Comparison of ENCODE assay signal across 21 cellular contexts in the genomic region with DNA sequence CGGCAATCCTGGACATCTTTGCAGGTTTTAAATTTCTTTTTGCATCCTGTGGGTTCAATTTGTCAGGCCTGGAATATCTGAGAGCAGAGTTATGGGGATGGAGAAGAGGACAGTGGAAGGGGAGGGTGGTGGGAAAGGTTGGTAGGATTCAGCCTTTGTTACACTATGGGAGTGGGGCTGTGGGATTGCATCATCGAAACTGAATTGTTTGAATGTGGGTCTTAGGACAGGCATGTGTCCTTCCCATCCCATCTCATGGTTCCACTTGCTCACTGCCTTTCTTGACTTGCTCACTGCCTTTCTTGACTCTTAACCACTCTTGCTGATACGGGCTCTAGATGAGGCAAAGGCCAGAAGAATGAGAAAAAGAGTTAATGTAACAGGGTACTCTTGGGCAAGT. TPM values are rescaled to one million over a fixed set of nuclear protein-coding genes. Genes with fewer than 3 reads are reported as not detected.
DNase-seq lines count a peak whose midpoint lies in the region; ATAC-seq, FAIRE-seq and TF ChIP-seq lines count a peak whose summit lies in the region.
"Had no signal": no experiment of that assay in that cellular context is flagged by ENCODE, and none has a peak within 500 bp of the region (broad histone marks: within the 10 kb centered on the region; RNA-seq: fewer than 3 reads in every experiment).

No MANE protein-coding gene starts in this region.

- ATAC-seq in activated naive CD8-positive, alpha-beta T cell treated with anti-CD3 and anti-CD28 coated beads, Interleukin-2, amount 10 ng/mL, durations not matched to agents 7 days and 5 days (ENCODE audit: low read depth), result no peak
- ATAC-seq in activated CD8-positive, alpha-beta memory T cell treated with anti-CD3 and anti-CD28 coated beads, Interleukin-2, amount 10 ng/mL, durations not matched to agents 7 days and 5 days, result no peak
- no peak for ATAC-seq in GM21619 (IDR thresholded peaks at IDR 0.05; ENCODE audit: unreplicated experiment)
- ATAC-seq: Panc1 had no signal

- no peak overlapping the region for H4K5ac ChIP-seq in H1 (ENCODE audit: insufficient read length, low read depth, low read length)

- H2BK20ac ChIP-seq in H1 (ENCODE audit: low read length), result no peak overlapping the region

- H3K4me1 ChIP-seq in H1 (replicated peaks in 1 of 4; ENCODE audit: control insufficient read depth in 3 of 4, insufficient read depth in 4 of 4, low read length in 3 of 4), result peaks cover 1 to 19% (median 8%) of the 10 kb centered on the region in 4 experiments
- H3K4me1 ChIP-seq in neural progenitor cell, result peaks cover 48% of the 10 kb centered on the region

- peaks cover 12% of the 10 kb centered on the region for H3K79me1 ChIP-seq in H1 (ENCODE audit: low read depth, low read length)

- H3K23me2 ChIP-seq in H1 (ENCODE audit: low read depth, low read length), result no peaks in the 10 kb centered on the region

- WGBS in H1 (ENCODE audit: extremely low coverage in 1 of 2, insufficient coverage in 1 of 2, insufficient read length in 1 of 2, insufficient replicate concordance in 2 of 2, low coverage in 1 of 2, low lambda C conversion rate in 2 of 2, missing lambda C conversion rate in 1 of 2), 2 experiments, result 97% methylated on average over 3 of the region's 3 CpGs; no CpG with 5 or more reads in 1 of the 2 experiments

- H3K27me3 Mint-ChIP-seq in activated naive CD8-positive, alpha-beta T cell treated with anti-CD3 and anti-CD28 coated beads, Interleukin-2, amount 10 ng/mL, durations not matched to agents 7 days and 5 days, result peaks cover 2% of the 10 kb centered on the region
- H3K27me3 Mint-ChIP-seq in activated naive CD8-positive, alpha-beta T cell treated with anti-CD3 and anti-CD28 coated beads for 36 hours, result peaks cover 3% of the 10 kb centered on the region
- H3K27me3 Mint-ChIP-seq in neural progenitor cell (ENCODE audit: insufficient read depth, low read depth), result peaks cover 3% of the 10 kb centered on the region
- H3K27me3 Mint-ChIP-seq in activated CD8-positive, alpha-beta memory T cell treated with anti-CD3 and anti-CD28 coated beads, Interleukin-2, amount 10 ng/mL, durations not matched to agents 7 days and 5 days, result peaks cover 10% of the 10 kb centered on the region

- H3K4ac ChIP-seq in H1 (replicated peaks; ENCODE audit: insufficient read length, low read depth, low read length), result no peak overlapping the region

- H3K27ac ChIP-seq in H1 (ENCODE audit: low read depth, low read length) (peak overlapping the region; percentile 45; the same call in 1 of the 2 replicates), neural progenitor cell (no peak overlapping the region)
- H3K27ac ChIP-seq: 22Rv1, C4-2B had no signal

- H3K9ac ChIP-seq in H1 (replicated peaks in 1 of 4; ENCODE audit: extremely low read depth in 1 of 4, low read depth in 3 of 4, low read length in 3 of 4) (no peak overlapping the region), neural progenitor cell (no peak overlapping the region)

- no peaks in the 10 kb centered on the region for H3K27me3 ChIP-seq in H1 (replicated peaks in 1 of 4; ENCODE audit: control insufficient read depth in 3 of 4, extremely low read depth in 1 of 4, insufficient read depth in 3 of 4, low read length in 3 of 4)
- no peaks in the 10 kb centered on the region for H3K27me3 ChIP-seq in neural progenitor cell
- H3K27me3 ChIP-seq: MG63 had no signal

- peaks cover 7 to 23% of the 10 kb centered on the region in 2 experiments for H4K20me1 ChIP-seq in H1 (replicated peaks in 1 of 2; ENCODE audit: control insufficient read depth in 1 of 2, insufficient read depth in 2 of 2, low read length in 2 of 2)
- peaks cover 97% of the 10 kb centered on the region for H4K20me1 ChIP-seq in neural progenitor cell (ENCODE audit: low read depth)

- H3F3A ChIP-seq in neural progenitor cell (ENCODE audit: low read depth), result peaks cover 9% of the 10 kb centered on the region

- no peak overlapping the region for H2BK15ac ChIP-seq in H1 (ENCODE audit: low read length)

- H3K36me3 ChIP-seq in H1 (ENCODE audit: control insufficient read depth in 2 of 4, insufficient read depth in 4 of 4, low read length in 3 of 4), result peaks cover 0 to 25% (median 5%) of the 10 kb centered on the region in 4 experiments; a peak in 5 of 8 replicates
- peaks cover 5% of the 10 kb centered on the region for H3K36me3 ChIP-seq in neural progenitor cell
- H3K36me3 ChIP-seq: MG63 had no signal

- H4K91ac ChIP-seq in H1 (replicated peaks; ENCODE audit: insufficient read length, low read length), result no peak overlapping the region

- FAIRE-seq in H1 (lab: Jason Lieb, UNC), result no peak
- FAIRE-seq: D721Med had no signal

- H4K8ac ChIP-seq in H1 (ENCODE audit: extremely low read depth, insufficient read depth, low read length), result no peak overlapping the region

- H3K79me2 ChIP-seq in H1 (ENCODE audit: control insufficient read depth in 1 of 2, insufficient read depth in 2 of 2, low read length in 2 of 2), result peaks cover 34 to 86% of the 10 kb centered on the region in 2 experiments
- H3K79me2 ChIP-seq in neural progenitor cell (ENCODE audit: low read depth), result peaks cover 99% of the 10 kb centered on the region

- H3K18ac ChIP-seq in H1 (ENCODE audit: extremely low read depth, low read length), result no peak overlapping the region

- TF ChIP-seq POLR2A in H1 (IDR thresholded peaks at IDR 0.05; ENCODE audit: control extremely low read depth in 1 of 2, low read depth in 2 of 2, low read length in 2 of 2), result no peak

- H2BK12ac ChIP-seq in H1 (ENCODE audit: low read depth, low read length), result no peak overlapping the region

- TF ChIP-seq CTCF in H1 (IDR thresholded peaks at IDR 0.05; ENCODE audit: control extremely low read depth in 1 of 3, insufficient read depth in 1 of 3, low read depth in 1 of 3, low read length in 3 of 3), result no peak
- TF ChIP-seq CTCF in neural progenitor cell (IDR thresholded peaks at IDR 0.05), result no peak

- H3K14ac ChIP-seq in H1 (ENCODE audit: insufficient read length), result no peak overlapping the region

- no peak overlapping the region for H3K4me3 ChIP-seq in H1 (ENCODE audit: extremely low read depth in 1 of 4, insufficient read depth in 2 of 4, low read depth in 3 of 4, low read length in 4 of 4)
- H3K4me3 ChIP-seq in neural progenitor cell, result no peak overlapping the region
- H3K4me3 ChIP-seq: MG63 had no signal

- CTCF ChIA-PET in H1 (lab: Charles Lee; ENCODE audit: partially characterized antibody), result interaction anchor here (9.0 to 20.6 kb wide), 2 partner anchors 17 to 128 kb away, joined by 93 to 251 read pairs; no protein-coding TSS in a partner anchor
- CTCF ChIA-PET in activated CD8-positive, alpha-beta memory T cell treated with anti-CD3 and anti-CD28 coated beads, Interleukin-2, amount 10 ng/mL, durations not matched to agents 7 days and 5 days (lab: Charles Lee), result no interaction called here

- peaks cover 2% of the 10 kb centered on the region for H3K9me3 Mint-ChIP-seq in activated naive CD8-positive, alpha-beta T cell treated with anti-CD3 and anti-CD28 coated beads, Interleukin-2, amount 10 ng/mL, durations not matched to agents 7 days and 5 days
- H3K9me3 Mint-ChIP-seq in activated naive CD8-positive, alpha-beta T cell treated with anti-CD3 and anti-CD28 coated beads for 36 hours, result peaks cover 1% of the 10 kb centered on the region
- no peaks in the 10 kb centered on the region for H3K9me3 Mint-ChIP-seq in neural progenitor cell
- no peaks in the 10 kb centered on the region for H3K9me3 Mint-ChIP-seq in activated CD8-positive, alpha-beta memory T cell treated with anti-CD3 and anti-CD28 coated beads, Interleukin-2, amount 10 ng/mL, durations not matched to agents 7 days and 5 days (ENCODE audit: low read depth)

- H3K27ac Mint-ChIP-seq in activated naive CD8-positive, alpha-beta T cell treated with anti-CD3 and anti-CD28 coated beads, Interleukin-2, amount 10 ng/mL, durations not matched to agents 7 days and 5 days, result peak overlapping the region; percentile 28
- no peak overlapping the region for H3K27ac Mint-ChIP-seq in activated naive CD8-positive, alpha-beta T cell treated with anti-CD3 and anti-CD28 coated beads for 36 hours
- peak overlapping the region; percentile 76 for H3K27ac Mint-ChIP-seq in neural progenitor cell
- H3K27ac Mint-ChIP-seq in activated CD8-positive, alpha-beta memory T cell treated with anti-CD3 and anti-CD28 coated beads, Interleukin-2, amount 10 ng/mL, durations not matched to agents 7 days and 5 days, result no peak overlapping the region

- no peak for DNase-seq in activated naive CD8-positive, alpha-beta T cell treated with anti-CD3 and anti-CD28 coated beads, Interleukin-2, amount 10 ng/mL, durations not matched to agents 7 days and 5 days
- no peak for DNase-seq in activated naive CD8-positive, alpha-beta T cell treated with anti-CD3 and anti-CD28 coated beads for 36 hours
- DNase-seq in H1 (ENCODE audit: low read depth in 1 of 2, low spot score in 2 of 2), result no peak
- no peak for DNase-seq in neural progenitor cell (ENCODE audit: low spot score)
- DNase-seq in activated CD8-positive, alpha-beta memory T cell treated with anti-CD3 and anti-CD28 coated beads, Interleukin-2, amount 10 ng/mL, durations not matched to agents 7 days and 5 days, result no peak
- no peak for DNase-seq in GF-D8 (lab: John Stamatoyannopoulos, UW)
- no peak for DNase-seq in NCI-H2029 (lab: John Stamatoyannopoulos, UW)
- DNase-seq: AML-193, H7, Karpas-422, MG63, NCI-H1048, NCI-H1436, NCI-H1930, NCI-H2171, NCI-H526 had no signal

- POLR2A ChIA-PET in activated naive CD8-positive, alpha-beta T cell treated with anti-CD3 and anti-CD28 coated beads, Interleukin-2, amount 10 ng/mL, durations not matched to agents 7 days and 5 days (lab: Charles Lee), result no interaction called here
- POLR2A ChIA-PET in H1 (lab: Charles Lee; ENCODE audit: partially characterized antibody), result no interaction called here

- H3K4me1 Mint-ChIP-seq in activated naive CD8-positive, alpha-beta T cell treated with anti-CD3 and anti-CD28 coated beads, Interleukin-2, amount 10 ng/mL, durations not matched to agents 7 days and 5 days, result peaks cover 19% of the 10 kb centered on the region
- H3K4me1 Mint-ChIP-seq in activated naive CD8-positive, alpha-beta T cell treated with anti-CD3 and anti-CD28 coated beads for 36 hours, result peaks cover 11% of the 10 kb centered on the region
- H3K4me1 Mint-ChIP-seq in neural progenitor cell, result peaks cover 64% of the 10 kb centered on the region
- H3K4me1 Mint-ChIP-seq in activated CD8-positive, alpha-beta memory T cell treated with anti-CD3 and anti-CD28 coated beads, Interleukin-2, amount 10 ng/mL, durations not matched to agents 7 days and 5 days, result no peaks in the 10 kb centered on the region

- no peak overlapping the region for H3K23ac ChIP-seq in H1 (ENCODE audit: insufficient read length)

- no peak overlapping the region for H2BK120ac ChIP-seq in H1 (replicated peaks; ENCODE audit: low read depth, low read length)

- TF ChIP-seq EP300 in H1 (IDR thresholded peaks at IDR 0.05; ENCODE audit: borderline replicate concordance in 1 of 2, low read depth in 2 of 2, low read length in 2 of 2), result no peak

- H3K4me2 ChIP-seq in H1 (ENCODE audit: insufficient read depth in 1 of 2, low read depth in 2 of 2, low read length in 2 of 2), result no peak overlapping the region
- no peak overlapping the region for H3K4me2 ChIP-seq in neural progenitor cell

- H3K9me3 ChIP-seq in H1 (ENCODE audit: insufficient read depth in 2 of 2, low read depth in 1 of 2, low read length in 1 of 2), result no peaks in the 10 kb centered on the region
- no peaks in the 10 kb centered on the region for H3K9me3 ChIP-seq in neural progenitor cell (ENCODE audit: low read depth)
- H3K9me3 ChIP-seq: MG63 had no signal

- no peak overlapping the region for H2BK5ac ChIP-seq in H1 (ENCODE audit: low read depth, low read length)

- TF ChIP-seq RAD21 in H1 (IDR thresholded peaks at IDR 0.05 in 1 of 2, conservative IDR thresholded peaks at IDR 0.05 in 1 of 2; ENCODE audit: low read depth in 2 of 2, low read length in 2 of 2), result no peak

- no peak overlapping the region for H3K4me3 Mint-ChIP-seq in activated naive CD8-positive, alpha-beta T cell treated with anti-CD3 and anti-CD28 coated beads, Interleukin-2, amount 10 ng/mL, durations not matched to agents 7 days and 5 days
- no peak overlapping the region for H3K4me3 Mint-ChIP-seq in activated naive CD8-positive, alpha-beta T cell treated with anti-CD3 and anti-CD28 coated beads for 36 hours
- peak overlapping the region; percentile 4 for H3K4me3 Mint-ChIP-seq in neural progenitor cell
- H3K4me3 Mint-ChIP-seq in activated CD8-positive, alpha-beta memory T cell treated with anti-CD3 and anti-CD28 coated beads, Interleukin-2, amount 10 ng/mL, durations not matched to agents 7 days and 5 days, result no peak overlapping the region

- H2AFZ ChIP-seq in H1 (ENCODE audit: low read length) (no peak overlapping the region), neural progenitor cell (replicated peaks) (no peak overlapping the region)

- no peak overlapping the region for H3K56ac ChIP-seq in H1 (replicated peaks; ENCODE audit: insufficient read length, low read depth, low read length)

- H2AK5ac ChIP-seq in H1 (ENCODE audit: low read depth, low read length), result no peak overlapping the region

- H3K36me3 Mint-ChIP-seq in activated naive CD8-positive, alpha-beta T cell treated with anti-CD3 and anti-CD28 coated beads, Interleukin-2, amount 10 ng/mL, durations not matched to agents 7 days and 5 days, result peaks cover 39% of the 10 kb centered on the region
- peaks cover 16% of the 10 kb centered on the region for H3K36me3 Mint-ChIP-seq in activated naive CD8-positive, alpha-beta T cell treated with anti-CD3 and anti-CD28 coated beads for 36 hours
- peaks cover 67% of the 10 kb centered on the region for H3K36me3 Mint-ChIP-seq in neural progenitor cell
- no peaks in the 10 kb centered on the region for H3K36me3 Mint-ChIP-seq in activated CD8-positive, alpha-beta memory T cell treated with anti-CD3 and anti-CD28 coated beads, Interleukin-2, amount 10 ng/mL, durations not matched to agents 7 days and 5 days

RNA-seq across cellular contexts. Expression of a gene that starts 12.9 kb away (rescaled TPM):
- 100 to 1,000 TPM in 1 of 2 experiments, 10 to 100 TPM in 1; 97.3 to 115 TPM for total RNA-seq in activated naive CD8-positive, alpha-beta T cell treated with anti-CD3 and anti-CD28 coated beads, Interleukin-2, amount 10 ng/mL, durations not matched to agents 7 days and 5 days
- 10 to 100 TPM; 38.2 to 39.1 TPM for total RNA-seq in activated naive CD8-positive, alpha-beta T cell treated with anti-CD3 and anti-CD28 coated beads for 36 hours
- 322 and 326 TPM in 2 replicates for total RNA-seq in H1 (2021; fragmentation: NEBNext Ultra II Directional; extraction: Animal tissue kit (Norgen Biotek cat#: 25700))
- polyA plus RNA-seq in H1 (2011; rRNA removed), result 782 and 980 TPM in 2 replicates
- polyA plus RNA-seq in H1 (2011; cell fraction: cytosol; rRNA removed), result 607 TPM
- 562 TPM for polyA plus RNA-seq in H1 (2011; cell fraction: nucleus; rRNA removed)
- 269 to 492 TPM (median 434 TPM) in 4 replicates for polyA plus RNA-seq in H1 (2012, experiment 1 of 2)
- 469 TPM for polyA plus RNA-seq in H1 (2012, experiment 2 of 2)
- 853 TPM for polyA plus RNA-seq in H1 (2013, experiment 1 of 2)
- polyA plus RNA-seq in H1 (2013, experiment 2 of 2), result 787 TPM
- polyA minus RNA-seq in H1 (2011; rRNA and poly(A)+ RNA removed), result 98.8 and 122 TPM in 2 replicates
- 242 TPM for polyA minus RNA-seq in H1 (2011; cell fraction: cytosol; rRNA and poly(A)+ RNA removed)
- 141 TPM for polyA minus RNA-seq in H1 (2011; cell fraction: nucleus; rRNA and poly(A)+ RNA removed)
- total RNA-seq in neural progenitor cell (ENCODE audit: low replicate concordance), result 371 and 935 TPM in 2 replicates
- 1 to 10 TPM in 1 of 2 experiments, under 1 TPM in 1; 0.96 to 3.5 TPM for total RNA-seq in activated CD8-positive, alpha-beta memory T cell treated with anti-CD3 and anti-CD28 coated beads, Interleukin-2, amount 10 ng/mL, durations not matched to agents 7 days and 5 days

RNA-seq across cellular contexts. Expression of a gene that starts 49.2 kb away (rescaled TPM):
- under 1 TPM; 0.08 to 0.14 TPM for total RNA-seq in activated naive CD8-positive, alpha-beta T cell treated with anti-CD3 and anti-CD28 coated beads, Interleukin-2, amount 10 ng/mL, durations not matched to agents 7 days and 5 days
- not detected for total RNA-seq in activated naive CD8-positive, alpha-beta T cell treated with anti-CD3 and anti-CD28 coated beads for 36 hours
- 2.0 and 2.5 TPM in 2 replicates for total RNA-seq in H1 (2021; fragmentation: NEBNext Ultra II Directional; extraction: Animal tissue kit (Norgen Biotek cat#: 25700))
- 2.2 and 4.4 TPM in 2 replicates for polyA plus RNA-seq in H1 (2011; rRNA removed)
- polyA plus RNA-seq in H1 (2011; cell fraction: cytosol; rRNA removed), result 2.9 TPM
- 3.6 TPM for polyA plus RNA-seq in H1 (2011; cell fraction: nucleus; rRNA removed)
- 1.7 to 2.1 TPM (median 2.0 TPM) in 4 replicates for polyA plus RNA-seq in H1 (2012, experiment 1 of 2)
- 1.0 TPM for polyA plus RNA-seq in H1 (2012, experiment 2 of 2)
- polyA plus RNA-seq in H1 (2013, experiment 1 of 2), result 2.8 TPM
- polyA plus RNA-seq in H1 (2013, experiment 2 of 2), result 3.4 TPM
- 2.0 and 3.6 TPM in 2 replicates for polyA minus RNA-seq in H1 (2011; rRNA and poly(A)+ RNA removed)
- polyA minus RNA-seq in H1 (2011; cell fraction: cytosol; rRNA and poly(A)+ RNA removed), result 2.9 TPM
- 2.8 TPM for polyA minus RNA-seq in H1 (2011; cell fraction: nucleus; rRNA and poly(A)+ RNA removed)
- total RNA-seq in neural progenitor cell (ENCODE audit: low replicate concordance), result 150 and 249 TPM in 2 replicates
- total RNA-seq in activated CD8-positive, alpha-beta memory T cell treated with anti-CD3 and anti-CD28 coated beads, Interleukin-2, amount 10 ng/mL, durations not matched to agents 7 days and 5 days, result under 1 TPM in 1 of 2 experiments, not detected in 1; 0.02 TPM

Comparison
In these comparisons a context has a peak if more than half of its experiments do, and no peak if none do; other contexts are left out.
1. H3K27ac Mint-ChIP-seq: peak in activated naive CD8-positive, alpha-beta T cell treated with anti-CD3 and anti-CD28 coated beads, Interleukin-2, amount 10 ng/mL, durations not matched to agents 7 days and 5 days (single experiment) and neural progenitor cell (single experiment); none in activated naive CD8-positive, alpha-beta T cell treated with anti-CD3 and anti-CD28 coated beads for 36 hours (single experiment) and activated CD8-positive, alpha-beta memory T cell treated with anti-CD3 and anti-CD28 coated beads, Interleukin-2, amount 10 ng/mL, durations not matched to agents 7 days and 5 days (single experiment).
2. RNA of a gene that starts 12.9 kb away (total RNA-seq): 371 to 935 TPM in neural progenitor cell, 322 to 326 TPM in H1, 97.3 to 115 TPM in activated naive CD8-positive, alpha-beta T cell treated with anti-CD3 and anti-CD28 coated beads, Interleukin-2, amount 10 ng/mL, durations not matched to agents 7 days and 5 days and 38.2 to 39.1 TPM in activated naive CD8-positive, alpha-beta T cell treated with anti-CD3 and anti-CD28 coated beads for 36 hours; 0.96 to 3.5 TPM in activated CD8-positive, alpha-beta memory T cell treated with anti-CD3 and anti-CD28 coated beads, Interleukin-2, amount 10 ng/mL, durations not matched to agents 7 days and 5 days; every median in the first group is over 4 times any median in the second.
3. RNA of a gene that starts 49.2 kb away (total RNA-seq): 150 to 249 TPM in neural progenitor cell; 2.0 to 2.5 TPM in H1, 0.08 to 0.14 TPM in activated naive CD8-positive, alpha-beta T cell treated with anti-CD3 and anti-CD28 coated beads, Interleukin-2, amount 10 ng/mL, durations not matched to agents 7 days and 5 days, 0.02 TPM in activated CD8-positive, alpha-beta memory T cell treated with anti-CD3 and anti-CD28 coated beads, Interleukin-2, amount 10 ng/mL, durations not matched to agents 7 days and 5 days and not detected in activated naive CD8-positive, alpha-beta T cell treated with anti-CD3 and anti-CD28 coated beads for 36 hours; every median in the first group is over 10 times any median in the second.